8 cellular contexts compared by ENCODE assay signal in genomic region chr17:81387235-81388060, GRCh38. TPM values are rescaled to one million over a fixed set of nuclear protein-coding genes. Genes with fewer than 3 reads are reported as not detected.
A peak's percentile ranks its signal among the peaks of the same experiment; 100 is the strongest.
DNase-seq lines count a peak whose midpoint lies in the region; ATAC-seq and TF ChIP-seq lines count a peak whose summit lies in the region.

No MANE protein-coding gene starts in this region.

- 0 out of 2 replicates have a peak, but pooled peaks cover 9% of the 10 kb centered on the region for H3F3A ChIP-seq in GM23338 (replicated peaks; ENCODE audit: low read depth)

- no peaks in the 10 kb centered on the region for H3K79me2 ChIP-seq in GM23338 (replicated peaks; ENCODE audit: insufficient read depth)

- peak overlapping the region; percentile 84 for H3K4me2 ChIP-seq in GM23338

- H3K27ac ChIP-seq in GM23338 (ENCODE audit: low read depth) (no peak overlapping the region), RWPE2 (ENCODE audit: poor library complexity, severe bottlenecking) (peak overlapping the region; percentile 27)

- peaks cover 7% of the 10 kb centered on the region for H4K20me1 ChIP-seq in GM23338 (replicated peaks; ENCODE audit: insufficient read depth)

- ATAC-seq in GM23338 (peak; percentile 14), RWPE2 (ENCODE audit: low read depth) (peak; percentile 24; the same call in 2 of the 3 replicates), left colon (peak; percentile 56)
- peak; percentile 42 for ATAC-seq in central memory CD8-positive, alpha-beta T cell (replicated peaks; ENCODE audit: extremely low read depth, poor library complexity, severe bottlenecking)

- H3K4me1 ChIP-seq in GM23338 (ENCODE audit: insufficient read depth) (peaks cover 47% of the 10 kb centered on the region), RWPE2 (ENCODE audit: insufficient read depth, poor library complexity, severe bottlenecking) (peaks cover 1% of the 10 kb centered on the region)

- H3K27me3 ChIP-seq in GM23338 (ENCODE audit: insufficient read depth) (peaks cover 88% of the 10 kb centered on the region), RWPE2 (ENCODE audit: insufficient read depth, poor library complexity, severe bottlenecking) (no peaks in the 10 kb centered on the region)

- no peaks in the 10 kb centered on the region; the same call in 2 of the 3 replicates for H3K9me3 Mint-ChIP-seq in GM23338
- no peaks in the 10 kb centered on the region for H3K9me3 Mint-ChIP-seq in central memory CD8-positive, alpha-beta T cell

- TF ChIP-seq CTCF in GM23338 (conservative IDR thresholded peaks at IDR 0.05; ENCODE audit: low read depth in 2 of 2) = no peak
- TF ChIP-seq CTCF in RWPE2 (IDR thresholded peaks at IDR 0.05; ENCODE audit: poor library complexity, severe bottlenecking) = no peak

- H2AFZ ChIP-seq in GM23338 = peak overlapping the region; percentile 76; the same call in 1 of the 2 replicates

- intact Hi-C loops in left colon (cut with DNase I, micrococcal nuclease) = no loop called here

- H3K9me2 ChIP-seq in GM23338 (ENCODE audit: insufficient read depth) = no peaks in the 10 kb centered on the region

- H3K4me1 Mint-ChIP-seq in GM23338 = peaks cover 25% of the 10 kb centered on the region
- H3K4me1 Mint-ChIP-seq in central memory CD8-positive, alpha-beta T cell = no peaks in the 10 kb centered on the region

- DNase-seq in GM23338 (ENCODE audit: low spot score) = peak; percentile 60
- no peak for DNase-seq in RWPE2 (ENCODE audit: low spot score)
- DNase-seq in central memory CD8-positive, alpha-beta T cell (ENCODE audit: low spot score in 2 of 2) = no peak
- peak; percentile 65 to 82 for DNase-seq in left colon
- DNase-seq in stimulated activated CD4-positive, alpha-beta T cell treated with anti-CD3 and anti-CD28 coated beads, Interleukin-1b, Interleukin-23, amount 100 ng/mL, for 48 hours = peak; percentile 47
- no peak for DNase-seq in NCI-H187 (lab: John Stamatoyannopoulos, UW)
- DNase-seq in T1000 (lab: John Stamatoyannopoulos, UW) = no peak
- no peak for DNase-seq in NCI-H1436 (lab: John Stamatoyannopoulos, UW)

- no peaks in the 10 kb centered on the region for H3K9me3 ChIP-seq in RWPE2 (ENCODE audit: severe bottlenecking)

- peak overlapping the region; percentile 61 for H3K4me3 Mint-ChIP-seq in GM23338
- H3K4me3 Mint-ChIP-seq in central memory CD8-positive, alpha-beta T cell = peak overlapping the region; percentile 41

- H3K36me3 ChIP-seq in GM23338 (ENCODE audit: insufficient read depth) = no peaks in the 10 kb centered on the region
- H3K36me3 ChIP-seq in RWPE2 (ENCODE audit: low read depth) = no peaks in the 10 kb centered on the region

- H3K36me3 Mint-ChIP-seq in GM23338 (ENCODE audit: low read depth) = no peaks in the 10 kb centered on the region
- peaks cover 5% of the 10 kb centered on the region for H3K36me3 Mint-ChIP-seq in central memory CD8-positive, alpha-beta T cell (ENCODE audit: insufficient read depth)

- H3K27ac Mint-ChIP-seq in GM23338 = no peak overlapping the region
- no peak overlapping the region for H3K27ac Mint-ChIP-seq in central memory CD8-positive, alpha-beta T cell (ENCODE audit: low read depth)

- peak overlapping the region; percentile 57 for H3K4me3 ChIP-seq in GM23338
- H3K4me3 ChIP-seq in RWPE2 (ENCODE audit: severe bottlenecking) = peak overlapping the region; percentile 48

- H3K27me3 Mint-ChIP-seq in GM23338 (ENCODE audit: insufficient read depth, low read depth, poor library complexity) = peaks cover 78% of the 10 kb centered on the region
- peaks cover 65% of the 10 kb centered on the region for H3K27me3 Mint-ChIP-seq in central memory CD8-positive, alpha-beta T cell

TF ChIP-seq in GM23338, 12 proteins besides CTCF, POLR2A, EP300 and RAD21:
- TF ChIP-seq EZH2 (IDR thresholded peaks at IDR 0.05; ENCODE audit: low read depth, unreplicated experiment) (peak; percentile 90), ZNF331 (CRISPR knock-in tag; IDR thresholded peaks at IDR 0.05; ENCODE audit: low read depth) (no peak)

RNA-seq across cellular contexts. Expression of gene BAHCC1, which starts 7.8 kb away (rescaled TPM):
- total RNA-seq in GM23338 (2014; rRNA removed; shearing (Covaris generic)) = 1.1 and 1.8 TPM in 2 replicates
- polyA plus RNA-seq in GM23338 (2016; fragmentation: Nextera tagmentation; extraction: Ambion mirVana) = 0.17 and 0.24 TPM in 2 replicates
- 10 to 100 TPM; 12.2 to 14.2 TPM for total RNA-seq in left colon

Comparison
In these comparisons a context has a peak if more than half of its experiments do, and no peak if none do; other contexts are left out.
1. DNase-seq: peak in GM23338 (single experiment), left colon (2 of 2) and stimulated activated CD4-positive, alpha-beta T cell treated with anti-CD3 and anti-CD28 coated beads, Interleukin-1b, Interleukin-23, amount 100 ng/mL, for 48 hours (single experiment); none in RWPE2 (single experiment), central memory CD8-positive, alpha-beta T cell (0 of 2), NCI-H187 (0 of 2), T1000 (single experiment) and NCI-H1436 (single experiment).
2. Peak in every context shown above with its lines, with median percentiles within 50 percentile points of each other: ATAC-seq.